Comparison of ENCODE assay signal across 8 cellular contexts in the genomic region with DNA sequence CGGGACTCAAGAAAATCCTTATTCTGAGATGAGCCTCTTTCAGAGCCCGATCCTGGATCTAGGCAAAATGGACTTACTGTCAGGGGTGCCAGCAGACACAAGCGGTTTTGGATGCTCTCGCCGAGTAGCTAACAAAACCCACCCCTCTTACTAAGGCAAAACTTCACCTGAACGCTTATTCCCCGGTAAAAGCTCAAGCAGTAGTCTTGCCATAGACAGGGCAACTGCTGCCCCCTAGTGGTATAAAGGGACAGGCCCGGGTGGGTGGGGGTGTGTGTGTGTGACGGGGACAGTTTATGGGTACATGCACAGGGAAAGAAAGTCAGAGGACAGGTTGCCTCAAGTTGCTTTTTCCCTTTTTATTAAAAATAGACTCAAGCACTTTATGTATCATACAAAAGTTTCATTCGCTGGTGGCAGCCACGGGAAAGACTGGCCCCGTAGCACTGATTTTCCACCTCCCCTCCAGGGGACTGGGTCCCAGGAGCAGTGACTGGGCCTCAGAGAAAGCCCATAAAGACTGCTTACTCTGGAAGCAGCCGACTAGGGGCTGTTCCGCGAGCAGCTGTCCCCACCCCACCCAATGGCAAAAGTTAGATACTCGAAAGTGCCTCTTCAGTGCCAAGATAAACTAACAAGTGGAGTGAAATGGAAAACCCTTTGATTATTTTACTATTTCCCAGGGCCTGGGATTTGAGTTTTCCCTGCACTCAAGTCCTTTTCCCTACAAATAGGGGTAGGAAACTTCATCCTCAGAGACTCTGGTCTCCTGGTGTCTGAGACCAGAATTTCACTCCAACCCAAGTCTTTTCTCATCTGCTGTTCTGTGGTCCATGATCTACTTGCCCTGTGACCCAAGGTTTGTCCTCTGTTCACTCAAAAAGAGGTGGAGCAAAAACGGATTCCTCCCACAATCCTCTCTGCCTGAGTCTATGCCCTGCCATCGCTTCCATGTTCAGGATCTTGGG. TPM values are rescaled to one million over a fixed set of nuclear protein-coding genes. Genes with fewer than 3 reads are reported as not detected.
A peak's percentile ranks its signal among the peaks of the same experiment; 100 is the strongest.
DNase-seq lines count a peak whose midpoint lies in the region; ATAC-seq and TF ChIP-seq lines count a peak whose summit lies in the region.

No MANE protein-coding gene starts in this region.

- no peaks in the 10 kb centered on the region for H3K36me3 ChIP-seq in psoas muscle (ENCODE audit: insufficient read depth in 1 of 2, low read depth in 1 of 2)

- H3K27ac ChIP-seq in psoas muscle: no peak overlapping the region

- peak; percentile 85 for ATAC-seq in Right ventricle myocardium superior (ENCODE audit: poor library complexity)
- peak; percentile 75 to 89 (median 82) for ATAC-seq in psoas muscle

- no peaks in the 10 kb centered on the region for H3K9me3 Mint-ChIP-seq in activated naive CD4-positive, alpha-beta T cell treated with anti-CD3 and anti-CD28 coated beads for 36 hours

- peak; percentile 73 for DNase-seq in COLO829 (ENCODE audit: low spot score)
- DNase-seq in GM20000 (ENCODE audit: low spot score): peak; percentile 85
- peak; percentile 82 for DNase-seq in KG1 (lab: John Stamatoyannopoulos, UW)
- peak; percentile 70 for DNase-seq in SK-N-DZ (ENCODE audit: low spot score)
- peak; percentile 94 for DNase-seq in activated naive CD4-positive, alpha-beta T cell treated with anti-CD3 and anti-CD28 coated beads for 36 hours
- DNase-seq in Right ventricle myocardium superior: peak; percentile 85
- peak; percentile 78 to 87 for DNase-seq in psoas muscle
- no peak for DNase-seq in NCI-H226

- peaks cover 8% of the 10 kb centered on the region for H3K4me1 ChIP-seq in psoas muscle

- no peak overlapping the region for H3K4me3 ChIP-seq in psoas muscle

- WGBS in psoas muscle, 3 donors: 10 to 13% (median 11%) methylated on average over 18 of the region's 18 CpGs

- H3K36me3 Mint-ChIP-seq in activated naive CD4-positive, alpha-beta T cell treated with anti-CD3 and anti-CD28 coated beads for 36 hours (ENCODE audit: low read depth): no peaks in the 10 kb centered on the region

- H3K27me3 Mint-ChIP-seq in activated naive CD4-positive, alpha-beta T cell treated with anti-CD3 and anti-CD28 coated beads for 36 hours (ENCODE audit: low read depth): peaks cover 39% of the 10 kb centered on the region

- TF ChIP-seq CTCF in GM20000 (IDR thresholded peaks at IDR 0.05; ENCODE audit: extremely low read depth, missing control alignments): peak; percentile 43
- peak; percentile 81 for TF ChIP-seq CTCF in psoas muscle (IDR thresholded peaks at IDR 0.05)

- peaks cover 35% of the 10 kb centered on the region for H3K4me1 Mint-ChIP-seq in activated naive CD4-positive, alpha-beta T cell treated with anti-CD3 and anti-CD28 coated beads for 36 hours (ENCODE audit: low read depth)

- no peaks in the 10 kb centered on the region for H3K9me3 ChIP-seq in psoas muscle

- CTCF ChIA-PET in activated naive CD4-positive, alpha-beta T cell treated with anti-CD3 and anti-CD28 coated beads for 36 hours (lab: Charles Lee): interaction anchor here (0.6 to 12.3 kb wide), 35 partner anchors 9 to 299 kb away, joined by 3 to 258 read pairs (median 3); a partner anchor contains a TSS

- no peak overlapping the region for H3K27ac Mint-ChIP-seq in activated naive CD4-positive, alpha-beta T cell treated with anti-CD3 and anti-CD28 coated beads for 36 hours

- H3K4me3 Mint-ChIP-seq in activated naive CD4-positive, alpha-beta T cell treated with anti-CD3 and anti-CD28 coated beads for 36 hours: no peak overlapping the region

- intact Hi-C loops in activated naive CD4-positive, alpha-beta T cell treated with anti-CD3 and anti-CD28 coated beads for 36 hours (cut with micrococcal nuclease): loop anchor here (1.0 kb wide), 1 partner anchor 152 kb away; no protein-coding TSS in a partner anchor
- intact Hi-C loops in Right ventricle myocardium superior (cut with DNase I): loop anchor here (5.0 kb wide), 2 partner anchors 188 to 298 kb away; no protein-coding TSS in a partner anchor
- intact Hi-C loops in psoas muscle (cut with DNase I): loop anchor here (2.0 to 5.0 kb wide), 4 partner anchors 76 to 298 kb away; a partner anchor contains a TSS

- peaks cover 0 to 45% (median 30%) of the 10 kb centered on the region in 3 donors for H3K27me3 ChIP-seq in psoas muscle (ENCODE audit: insufficient read depth in 3 of 3, low read length in 2 of 3)

RNA-seq across cellular contexts. Expression of a gene that starts 4.7 kb away (rescaled TPM):
- 0.41 and 0.46 TPM in 2 replicates for polyA plus RNA-seq in SK-N-DZ (2014; cell fraction: cytosol; rRNA removed)
- 0.40 and 1.1 TPM in 2 replicates for polyA plus RNA-seq in SK-N-DZ (2014; cell fraction: nucleus; rRNA removed)
- under 1 TPM; 0.17 to 0.54 TPM for total RNA-seq in activated naive CD4-positive, alpha-beta T cell treated with anti-CD3 and anti-CD28 coated beads for 36 hours
- total RNA-seq in Right ventricle myocardium superior (0.54 TPM), psoas muscle (under 1 TPM in 3 of 4 donors, not detected in 1; 0.21 to 0.90 (median 0.59) TPM)
- under 1 TPM; 0.08 to 0.18 (median 0.11) TPM for polyA plus RNA-seq in psoas muscle

RNA-seq across cellular contexts. Expression of a gene that starts 12.5 kb away (rescaled TPM):
- polyA plus RNA-seq in SK-N-DZ (2014; cell fraction: cytosol; rRNA removed): 40.8 and 50.6 TPM in 2 replicates
- 15.8 and 17.1 TPM in 2 replicates for polyA plus RNA-seq in SK-N-DZ (2014; cell fraction: nucleus; rRNA removed)
- total RNA-seq in activated naive CD4-positive, alpha-beta T cell treated with anti-CD3 and anti-CD28 coated beads for 36 hours: 10 to 100 TPM; 11.3 to 14.2 TPM
- total RNA-seq in Right ventricle myocardium superior (6.3 TPM), psoas muscle (10 to 100 TPM in 2 of 4 donors, 1 to 10 TPM in 2; 6.8 to 11.6 (median 9.2) TPM)
- polyA plus RNA-seq in psoas muscle: 10 to 100 TPM in 2 of 3 donors, 1 to 10 TPM in 1; 9.6 to 16.9 (median 14.3) TPM

RNA-seq across cellular contexts. Expression of a gene that starts 22.9 kb away (rescaled TPM):
- polyA plus RNA-seq in SK-N-DZ (2014; cell fraction: cytosol; rRNA removed): 16.8 and 18.5 TPM in 2 replicates
- polyA plus RNA-seq in SK-N-DZ (2014; cell fraction: nucleus; rRNA removed): 19.4 and 21.1 TPM in 2 replicates
- total RNA-seq in activated naive CD4-positive, alpha-beta T cell treated with anti-CD3 and anti-CD28 coated beads for 36 hours: 10 to 100 TPM; 38.5 to 46.6 TPM
- 43.7 TPM for total RNA-seq in Right ventricle myocardium superior
- 10 to 100 TPM; 35.2 to 63.5 (median 53.3) TPM for total RNA-seq in psoas muscle
- polyA plus RNA-seq in psoas muscle: 10 to 100 TPM; 32.4 to 63.6 (median 58.0) TPM

RNA-seq across cellular contexts. Expression of a gene that starts 47.5 kb away (rescaled TPM):
- polyA plus RNA-seq in SK-N-DZ (2014; cell fraction: cytosol; rRNA removed): 22.4 and 28.2 TPM in 2 replicates
- 11.5 and 26.6 TPM in 2 replicates for polyA plus RNA-seq in SK-N-DZ (2014; cell fraction: nucleus; rRNA removed)
- total RNA-seq in activated naive CD4-positive, alpha-beta T cell treated with anti-CD3 and anti-CD28 coated beads for 36 hours: under 1 TPM; 0.17 to 0.43 TPM
- total RNA-seq in Right ventricle myocardium superior (118 TPM), psoas muscle (10 to 100 TPM; 65.1 to 97.3 (median 71.2) TPM)
- polyA plus RNA-seq in psoas muscle: 10 to 100 TPM; 42.6 to 77.2 (median 62.3) TPM
